Comparison of ENCODE assay signal across 8 cellular contexts in genomic region chr19:47230921-47231214, GRCh38. TPM values are rescaled to one million over a fixed set of nuclear protein-coding genes. Genes with fewer than 3 reads are reported as not detected.
DNase-seq lines count a peak whose midpoint lies in the region; ATAC-seq and TF ChIP-seq lines count a peak whose summit lies in the region.

A gene with protein sequence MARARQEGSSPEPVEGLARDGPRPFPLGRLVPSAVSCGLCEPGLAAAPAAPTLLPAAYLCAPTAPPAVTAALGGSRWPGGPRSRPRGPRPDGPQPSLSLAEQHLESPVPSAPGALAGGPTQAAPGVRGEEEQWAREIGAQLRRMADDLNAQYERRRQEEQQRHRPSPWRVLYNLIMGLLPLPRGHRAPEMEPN (minus strand): TSS chr19:47231199. CDS start chr19:47228431, 2,768 bp downstream.

- H3K27ac ChIP-seq in adrenal gland (peak within 1 kb of the TSS in 4 of 5 donors; percentile 75 to 100 (median 99)), liver (ENCODE audit: low read depth in 1 of 2, low read length in 2 of 2) (peak within 1 kb of the TSS; percentile 70 to 73), tibial artery (peak within 1 kb of the TSS; percentile 93 to 99)

- peak; percentile 48 to 60 for TF ChIP-seq POLR2A in adrenal gland (IDR thresholded peaks at IDR 0.05)

- no peak for TF ChIP-seq RAD21 in liver (IDR thresholded peaks at IDR 0.05)

- H3K9me3 ChIP-seq in adrenal gland (replicated peaks in 1 of 3) (no peaks in the 10 kb centered on the region), liver (ENCODE audit: control insufficient read depth in 4 of 4, low read length in 3 of 4) (no peaks in the 10 kb centered on the region), tibial artery (no peaks in the 10 kb centered on the region)

- intact Hi-C loops in adrenal gland (cut with DNase I) = no loop called here
- intact Hi-C loops in tibial artery (cut with DNase I; ENCODE audit: low total_unique reads) = no loop called here
- intact Hi-C loops in posterior cingulate gyrus (cut with DNase I) = no loop called here

- peak within 1 kb of the TSS; percentile 36 to 44 for H3K9ac ChIP-seq in liver (ENCODE audit: low read depth in 1 of 2, low read length in 2 of 2)

- H3K9me3 Mint-ChIP-seq in activated T-cell treated with anti-CD3 and anti-CD28 coated beads, Interleukin-2, amount 50 U/mL, for 4 hours = no peaks in the 10 kb centered on the region

- H3K4me1 ChIP-seq in adrenal gland (replicated peaks in 1 of 2) = peaks cover 29 to 32% of the 10 kb centered on the region in 2 donors
- H3K4me1 ChIP-seq in liver (ENCODE audit: control insufficient read depth in 4 of 4, insufficient read depth in 4 of 4, low read length in 3 of 4) = peaks cover 9 to 42% (median 26%) of the 10 kb centered on the region in 4 donors
- peaks cover 0 to 52% (median 36%) of the 10 kb centered on the region in 4 donors for H3K4me1 ChIP-seq in tibial artery

- no peaks in the 10 kb centered on the region for H3K36me3 Mint-ChIP-seq in activated T-cell treated with anti-CD3 and anti-CD28 coated beads, Interleukin-2, amount 50 U/mL, for 4 hours (ENCODE audit: insufficient read depth)

- H3K27me3 Mint-ChIP-seq in activated T-cell treated with anti-CD3 and anti-CD28 coated beads, Interleukin-2, amount 50 U/mL, for 4 hours (ENCODE audit: low read depth) = no peaks in the 10 kb centered on the region

- no peaks in the 10 kb centered on the region for H3K27me3 ChIP-seq in adrenal gland
- H3K27me3 ChIP-seq in liver (ENCODE audit: control insufficient read depth in 4 of 4, insufficient read depth in 4 of 4, low read length in 3 of 4) = no peaks in the 10 kb centered on the region
- no peaks in the 10 kb centered on the region for H3K27me3 ChIP-seq in tibial artery

- no peak for DNase-seq in activated T-cell treated with anti-CD3 and anti-CD28 coated beads, Interleukin-2, amount 50 U/mL, for 4 hours
- DNase-seq in activated T-cell treated with anti-CD3 and anti-CD28 coated beads, Interleukin-2, amount 50 U/mL, for 48 hours = no peak
- no peak for DNase-seq in adrenal gland
- DNase-seq in tibial artery = no peak
- DNase-seq in posterior cingulate gyrus = no peak
- DNase-seq in SIG-M5 treated with dmso at 0.1 percent for 504 hours (lab: John Stamatoyannopoulos, UW; ENCODE audit: unreplicated experiment) = no peak

- peak within 1 kb of the TSS; percentile 76 for H3K4me3 Mint-ChIP-seq in activated T-cell treated with anti-CD3 and anti-CD28 coated beads, Interleukin-2, amount 50 U/mL, for 4 hours

- H3K36me3 ChIP-seq in adrenal gland (replicated peaks in 1 of 2) (no peaks in the 10 kb centered on the region), liver (ENCODE audit: control insufficient read depth in 4 of 4, insufficient read depth in 3 of 4, low read depth in 1 of 4, low read length in 3 of 4) (no peaks in the 10 kb centered on the region), tibial artery (no peaks in the 10 kb centered on the region)

- 0 to 2% methylated on average over 22 to 43 of the region's 43 CpGs; no CpG with 5 or more reads in 2 of the 4 donors for WGBS in adrenal gland, 4 donors
- under 1% methylated on average over 43 of the region's 43 CpGs for whole genome bisulfite sequencing in liver

- peak in 2 of 6 experiments; percentile 1 to 18 for TF ChIP-seq CTCF in adrenal gland (IDR thresholded peaks at IDR 0.05)
- no peak for TF ChIP-seq CTCF in liver (IDR thresholded peaks at IDR 0.05; ENCODE audit: low read depth, low read length, missing input control)
- no peak for TF ChIP-seq CTCF in tibial artery (IDR thresholded peaks at IDR 0.05)

- no peak for ATAC-seq in activated T-cell treated with anti-CD3 and anti-CD28 coated beads, Interleukin-2, amount 50 U/mL, for 4 hours
- no peak for ATAC-seq in GM18867 (IDR thresholded peaks at IDR 0.05; ENCODE audit: unreplicated experiment)

- peaks cover 29% of the 10 kb centered on the region for H3K4me1 Mint-ChIP-seq in activated T-cell treated with anti-CD3 and anti-CD28 coated beads, Interleukin-2, amount 50 U/mL, for 4 hours (ENCODE audit: low read depth)

- peak within 1 kb of the TSS; percentile 39 to 96 (median 62) for H3K4me3 ChIP-seq in adrenal gland
- H3K4me3 ChIP-seq in liver (ENCODE audit: low read depth in 1 of 3, low read length in 3 of 3) = peak within 1 kb of the TSS; percentile 68 to 90 (median 74)
- peak within 1 kb of the TSS; percentile 82 to 91 for H3K4me3 ChIP-seq in tibial artery

TF ChIP-seq in liver, 16 proteins besides CTCF, POLR2A, EP300 and RAD21:
- TF ChIP-seq, protein P1, sequence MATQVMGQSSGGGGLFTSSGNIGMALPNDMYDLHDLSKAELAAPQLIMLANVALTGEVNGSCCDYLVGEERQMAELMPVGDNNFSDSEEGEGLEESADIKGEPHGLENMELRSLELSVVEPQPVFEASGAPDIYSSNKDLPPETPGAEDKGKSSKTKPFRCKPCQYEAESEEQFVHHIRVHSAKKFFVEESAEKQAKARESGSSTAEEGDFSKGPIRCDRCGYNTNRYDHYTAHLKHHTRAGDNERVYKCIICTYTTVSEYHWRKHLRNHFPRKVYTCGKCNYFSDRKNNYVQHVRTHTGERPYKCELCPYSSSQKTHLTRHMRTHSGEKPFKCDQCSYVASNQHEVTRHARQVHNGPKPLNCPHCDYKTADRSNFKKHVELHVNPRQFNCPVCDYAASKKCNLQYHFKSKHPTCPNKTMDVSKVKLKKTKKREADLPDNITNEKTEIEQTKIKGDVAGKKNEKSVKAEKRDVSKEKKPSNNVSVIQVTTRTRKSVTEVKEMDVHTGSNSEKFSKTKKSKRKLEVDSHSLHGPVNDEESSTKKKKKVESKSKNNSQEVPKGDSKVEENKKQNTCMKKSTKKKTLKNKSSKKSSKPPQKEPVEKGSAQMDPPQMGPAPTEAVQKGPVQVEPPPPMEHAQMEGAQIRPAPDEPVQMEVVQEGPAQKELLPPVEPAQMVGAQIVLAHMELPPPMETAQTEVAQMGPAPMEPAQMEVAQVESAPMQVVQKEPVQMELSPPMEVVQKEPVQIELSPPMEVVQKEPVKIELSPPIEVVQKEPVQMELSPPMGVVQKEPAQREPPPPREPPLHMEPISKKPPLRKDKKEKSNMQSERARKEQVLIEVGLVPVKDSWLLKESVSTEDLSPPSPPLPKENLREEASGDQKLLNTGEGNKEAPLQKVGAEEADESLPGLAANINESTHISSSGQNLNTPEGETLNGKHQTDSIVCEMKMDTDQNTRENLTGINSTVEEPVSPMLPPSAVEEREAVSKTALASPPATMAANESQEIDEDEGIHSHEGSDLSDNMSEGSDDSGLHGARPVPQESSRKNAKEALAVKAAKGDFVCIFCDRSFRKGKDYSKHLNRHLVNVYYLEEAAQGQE (IDR thresholded peaks at IDR 0.05) = no peak
- TF ChIP-seq NR2F2 (IDR thresholded peaks at IDR 0.05) (no peak), TAF1 (conservative IDR thresholded peaks at IDR 0.05) (no peak), EGR1 (IDR thresholded peaks at IDR 0.05; ENCODE audit: low read depth in 2 of 2) (no peak), RXRA (IDR thresholded peaks at IDR 0.05) (no peak), SP1 (IDR thresholded peaks at IDR 0.05) (no peak), HNF4A (conservative IDR thresholded peaks at IDR 0.05) (no peak), ATF3 (IDR thresholded peaks at IDR 0.05) (no peak), GABPA (IDR thresholded peaks at IDR 0.05 in 1 of 2, conservative IDR thresholded peaks at IDR 0.05 in 1 of 2) (no peak), HNF4G (IDR thresholded peaks at IDR 0.05) (no peak), FOXA2 (IDR thresholded peaks at IDR 0.05) (no peak), YY1 (IDR thresholded peaks at IDR 0.05) (no peak), FOXA1 (IDR thresholded peaks at IDR 0.05) (no peak), JUND (IDR thresholded peaks at IDR 0.05) (no peak)
- TF ChIP-seq, protein P2, sequence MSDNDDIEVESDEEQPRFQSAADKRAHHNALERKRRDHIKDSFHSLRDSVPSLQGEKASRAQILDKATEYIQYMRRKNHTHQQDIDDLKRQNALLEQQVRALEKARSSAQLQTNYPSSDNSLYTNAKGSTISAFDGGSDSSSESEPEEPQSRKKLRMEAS (IDR thresholded peaks at IDR 0.05) = no peak
- TF ChIP-seq, protein P3, sequence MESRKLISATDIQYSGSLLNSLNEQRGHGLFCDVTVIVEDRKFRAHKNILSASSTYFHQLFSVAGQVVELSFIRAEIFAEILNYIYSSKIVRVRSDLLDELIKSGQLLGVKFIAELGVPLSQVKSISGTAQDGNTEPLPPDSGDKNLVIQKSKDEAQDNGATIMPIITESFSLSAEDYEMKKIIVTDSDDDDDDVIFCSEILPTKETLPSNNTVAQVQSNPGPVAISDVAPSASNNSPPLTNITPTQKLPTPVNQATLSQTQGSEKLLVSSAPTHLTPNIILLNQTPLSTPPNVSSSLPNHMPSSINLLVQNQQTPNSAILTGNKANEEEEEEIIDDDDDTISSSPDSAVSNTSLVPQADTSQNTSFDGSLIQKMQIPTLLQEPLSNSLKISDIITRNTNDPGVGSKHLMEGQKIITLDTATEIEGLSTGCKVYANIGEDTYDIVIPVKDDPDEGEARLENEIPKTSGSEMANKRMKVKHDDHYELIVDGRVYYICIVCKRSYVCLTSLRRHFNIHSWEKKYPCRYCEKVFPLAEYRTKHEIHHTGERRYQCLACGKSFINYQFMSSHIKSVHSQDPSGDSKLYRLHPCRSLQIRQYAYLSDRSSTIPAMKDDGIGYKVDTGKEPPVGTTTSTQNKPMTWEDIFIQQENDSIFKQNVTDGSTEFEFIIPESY (IDR thresholded peaks at IDR 0.05) = no peak
TF ChIP-seq in liver: peak in this region for 0.

RNA-seq across cellular contexts. Expression of the gene that starts here (rescaled TPM):
- 1 to 10 TPM; 4.4 to 6.0 (median 5.7) TPM for total RNA-seq in activated T-cell treated with anti-CD3 and anti-CD28 coated beads, Interleukin-2, amount 50 U/mL, for 4 hours
- total RNA-seq in adrenal gland (10 to 100 TPM in 4 of 8 donors, 1 to 10 TPM in 4; 1.7 to 17.9 (median 10.1) TPM), liver (1 to 10 TPM; 1.0 to 2.1 TPM)
- polyA plus RNA-seq in adrenal gland (1 to 10 TPM in 2 of 3 donors, under 1 TPM in 1; 0.27 to 8.4 (median 4.4) TPM), liver (1 to 10 TPM in 1 of 2 donors, under 1 TPM in 1; 0.35 to 2.6 TPM)
